Comparison of ENCODE assay signal across 8 cellular contexts in the genomic region with DNA sequence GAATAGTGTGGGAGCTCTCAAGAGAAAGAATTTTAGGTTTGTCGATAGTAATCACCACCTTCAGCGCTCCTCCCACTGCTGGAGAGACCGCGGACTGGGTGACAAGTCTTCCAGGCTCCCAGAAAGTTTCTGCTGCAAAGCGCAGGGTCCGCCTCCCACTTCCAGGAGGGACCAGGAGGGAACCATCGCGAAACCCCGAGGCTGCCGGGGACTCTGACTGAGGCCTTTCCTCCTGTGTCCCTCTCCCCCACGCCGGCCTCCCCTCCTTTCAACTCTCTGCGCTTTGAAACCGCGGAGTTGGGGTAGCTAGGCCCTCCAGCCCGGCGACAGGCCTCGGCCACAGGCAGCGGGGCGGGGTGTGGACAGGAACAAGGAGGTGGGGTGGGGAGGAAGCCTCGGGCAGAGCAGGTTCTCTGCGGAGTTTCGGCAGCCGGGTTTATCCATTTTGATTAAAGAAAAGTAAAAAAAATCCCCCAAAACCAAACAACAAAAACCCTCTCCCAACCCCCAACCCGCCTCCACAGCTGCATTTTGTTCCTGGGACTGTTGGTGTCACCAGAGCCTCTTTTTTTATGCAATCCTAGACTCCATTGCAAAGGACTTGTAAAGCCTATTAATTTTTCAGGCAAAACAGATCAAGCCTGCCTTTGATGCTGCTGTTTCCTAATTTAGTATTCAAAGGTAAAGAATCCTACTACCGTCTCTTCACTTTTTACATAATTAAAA. TPM values are rescaled to one million over a fixed set of nuclear protein-coding genes. Genes with fewer than 3 reads are reported as not detected.
A peak's percentile ranks its signal among the peaks of the same experiment; 100 is the strongest.
DNase-seq lines count a peak whose midpoint lies in the region; ATAC-seq and TF ChIP-seq lines count a peak whose summit lies in the region.

No MANE protein-coding gene starts in this region.

- H3K27ac ChIP-seq in CD8-positive, alpha-beta T cell (ENCODE audit: low read depth, low read length), result peak overlapping the region; percentile 74
- H3K27ac ChIP-seq in cingulate gyrus (ENCODE audit: low read depth, low read length) (peak overlapping the region; percentile 87), layer of hippocampus (ENCODE audit: low read depth, low read length) (peak overlapping the region; percentile 75)

- no peaks in the 10 kb centered on the region for H3K27me3 Mint-ChIP-seq in CD8-positive, alpha-beta T cell (ENCODE audit: low read depth)

- no peaks in the 10 kb centered on the region for H3K36me3 Mint-ChIP-seq in CD8-positive, alpha-beta T cell

- ATAC-seq in CD8-positive, alpha-beta T cell, result peak; percentile 24
- ATAC-seq in GM21529 (IDR thresholded peaks at IDR 0.05; ENCODE audit: unreplicated experiment) (peak; percentile 42), GM21526 (IDR thresholded peaks at IDR 0.05; ENCODE audit: low FRiP score, unreplicated experiment) (no peak)

- no peaks in the 10 kb centered on the region for H3K36me3 ChIP-seq in CD8-positive, alpha-beta T cell (ENCODE audit: insufficient read depth, low read length)

- POLR2A ChIA-PET in CD8-positive, alpha-beta T cell (lab: Charles Lee), result interaction anchor here (1.3 to 3.0 kb wide), 8 partner anchors 12 to 1016 kb away, joined by 3 to 19 read pairs (median 8); a partner anchor contains a TSS

- intact Hi-C loops in CD8-positive, alpha-beta T cell (cut with DNase I, micrococcal nuclease), result loop anchor here (5.0 to 10.0 kb wide), 5 partner anchors 51 to 1439 kb away; a partner anchor contains a TSS

- DNase-seq in CD8-positive, alpha-beta T cell, result peak; percentile 10 to 84 (median 56)
- peak; percentile 94 for DNase-seq in NCI-H146 (lab: John Stamatoyannopoulos, UW)
- DNase-seq in activated CD4-positive, alpha-beta T cell treated with anti-CD3 and anti-CD28 coated beads for 1 hour, result peak; percentile 18
- DNase-seq in stimulated activated CD4-positive, alpha-beta T cell treated with anti-CD3 and anti-CD28 coated beads, Interleukin-1b, Interleukin-23, amount 100 ng/mL, for 1 hour (ENCODE audit: low read depth in 2 of 2), result peak; percentile 12 to 31

- peaks cover 43% of the 10 kb centered on the region for H3K4me1 ChIP-seq in CD8-positive, alpha-beta T cell (ENCODE audit: insufficient read depth, low read length)

- no peaks in the 10 kb centered on the region for H3K27me3 ChIP-seq in CD8-positive, alpha-beta T cell (ENCODE audit: insufficient read depth, low read length)
- no peaks in the 10 kb centered on the region for H3K27me3 ChIP-seq in layer of hippocampus (ENCODE audit: control insufficient read depth, insufficient read depth, low read length)

- CTCF ChIA-PET in CD8-positive, alpha-beta T cell (lab: Charles Lee), result interaction anchor here (0.8 to 6.6 kb wide), 11 partner anchors 11 to 1016 kb away, joined by 3 to 119 read pairs (median 13); a partner anchor contains a TSS

- H3K27ac Mint-ChIP-seq in CD8-positive, alpha-beta T cell, result peak overlapping the region; percentile 97

- no peaks in the 10 kb centered on the region for H3K9me3 ChIP-seq in CD8-positive, alpha-beta T cell (ENCODE audit: low read length)

- TF ChIP-seq CTCF in CD8-positive, alpha-beta T cell (IDR thresholded peaks at IDR 0.05), result no peak

- peak overlapping the region; percentile 84 for H3K4me3 Mint-ChIP-seq in CD8-positive, alpha-beta T cell

- H3K4me1 Mint-ChIP-seq in CD8-positive, alpha-beta T cell (ENCODE audit: low read depth), result peaks cover 50% of the 10 kb centered on the region

- peak overlapping the region; percentile 67 for H3K4me3 ChIP-seq in CD8-positive, alpha-beta T cell (ENCODE audit: low read depth, low read length)

- H3K9me3 Mint-ChIP-seq in CD8-positive, alpha-beta T cell, result no peaks in the 10 kb centered on the region

RNA-seq across cellular contexts. Expression of a gene that starts 51.9 kb away (rescaled TPM):
- total RNA-seq in CD8-positive, alpha-beta T cell, result 1 to 10 TPM; 2.5 to 4.1 TPM

Comparison
In these comparisons a context has a peak if more than half of its experiments do, and no peak if none do; other contexts are left out.
1. DNase-seq: peak in every context shown above with its lines; median percentile 94 in NCI-H146; 56 in CD8-positive, alpha-beta T cell; 22 in stimulated activated CD4-positive, alpha-beta T cell treated with anti-CD3 and anti-CD28 coated beads, Interleukin-1b, Interleukin-23, amount 100 ng/mL, for 1 hour; 18 in activated CD4-positive, alpha-beta T cell treated with anti-CD3 and anti-CD28 coated beads for 1 hour.